ENCODE assay signal across 18 cellular contexts in genomic region chr2:61431345-61431744, GRCh38. TPM values are rescaled to one million over a fixed set of nuclear protein-coding genes. Genes with fewer than 3 reads are reported as not detected.
DNase-seq lines count a peak whose midpoint lies in the region; ATAC-seq, FAIRE-seq and TF ChIP-seq lines count a peak whose summit lies in the region.
"Had no signal": no experiment of that assay in that cellular context is flagged by ENCODE, and none has a peak within 500 bp of the region (broad histone marks: within the 10 kb centered on the region; RNA-seq: fewer than 3 reads in every experiment).

No MANE protein-coding gene starts in this region.

- H3K4me1 Mint-ChIP-seq in chondrocyte (ENCODE audit: low read depth) = peaks cover 44% of the 10 kb centered on the region

- DNase-seq in NCI-H82 (lab: John Stamatoyannopoulos, UW) (peak; percentile 30), NCI-H82 treated with DMSO at 0.1 percent for 48 hours (lab: John Stamatoyannopoulos, UW; ENCODE audit: unreplicated experiment) (no peak), OCI-LY7 (ENCODE audit: low spot score) (no peak), chondrocyte (ENCODE audit: low spot score) (no peak), small intestine (peak; percentile 46), dedifferentiated amniotic fluid mesenchymal stem cell (ENCODE audit: extremely low spot score) (no peak), GF-D8 (lab: John Stamatoyannopoulos, UW) (no peak)
- DNase-seq: AML-193, Calu3, DMS 273 treated with DMSO at 0.1 percent for 48 hours had no signal

- POLR2A ChIA-PET in OCI-LY7 (lab: Charles Lee) = interaction anchor here (1.1 to 3.7 kb wide), 2 partner anchors 10 to 28 kb away, joined by 6 to 37 read pairs; no protein-coding TSS in a partner anchor

- H3K27ac ChIP-seq in OCI-LY7 (ENCODE audit: low read depth, low read length, poor library complexity, severe bottlenecking) = peak overlapping the region; percentile 35
- no peak overlapping the region for H3K27ac ChIP-seq in small intestine (ENCODE audit: low read depth in 1 of 2, low read length in 1 of 2)
- H3K27ac ChIP-seq: 22Rv1, BLaER1, HL-60 had no signal

- H3K36me3 ChIP-seq in OCI-LY7 (ENCODE audit: insufficient read depth, low read length) = peaks cover 52% of the 10 kb centered on the region
- H3K36me3 ChIP-seq in small intestine (ENCODE audit: control insufficient read depth in 2 of 2, insufficient read depth in 2 of 2, low read length in 2 of 2) = no peaks in the 10 kb centered on the region
- H3K36me3 ChIP-seq: HAP-1 had no signal

- no peak overlapping the region for H2AFZ ChIP-seq in OCI-LY7 (ENCODE audit: low read length)

- H3K4me1 ChIP-seq in OCI-LY7 (ENCODE audit: insufficient read depth, low read length, poor library complexity, severe bottlenecking) (peaks cover 83% of the 10 kb centered on the region), small intestine (ENCODE audit: control insufficient read depth in 2 of 2, insufficient read depth in 1 of 2, low read depth in 1 of 2, low read length in 1 of 2) (peaks cover 13% of the 10 kb centered on the region in 2 donors)

- H3K4me3 Mint-ChIP-seq in chondrocyte (ENCODE audit: unreplicated experiment) = no peak overlapping the region

- 85 to 97% (median 97%) methylated on average over 5 of the region's 5 CpGs for WGBS in small intestine, 3 donors

- BruUV-seq in OCI-LY7 (replicated peaks; lab: Mats Ljungman, UMichigan) = no TSS peak

- H3K9me3 Mint-ChIP-seq in chondrocyte (ENCODE audit: low read depth) = no peaks in the 10 kb centered on the region

- no peak overlapping the region for H3K4me3 ChIP-seq in OCI-LY7 (ENCODE audit: low read depth, low read length, poor library complexity, severe bottlenecking)
- H3K4me3 ChIP-seq in small intestine (ENCODE audit: low read depth in 1 of 2, low read length in 2 of 2) = no peak overlapping the region
- H3K4me3 ChIP-seq: BLaER1, GM12878, HAP-1 had no signal

- no peaks in the 10 kb centered on the region for H3K9me2 ChIP-seq in OCI-LY7 (ENCODE audit: insufficient read depth, low read length)

- H4K20me1 ChIP-seq in OCI-LY7 (ENCODE audit: insufficient read depth, low read length) = peaks cover 18% of the 10 kb centered on the region; the same call in 1 of the 2 replicates

- FAIRE-seq in small intestine (lab: Jason Lieb, UNC) = no peak
- FAIRE-seq: GM12878, GM18507, H1 had no signal

- H3K27me3 Mint-ChIP-seq in chondrocyte (ENCODE audit: low read depth) = no peaks in the 10 kb centered on the region

- H3K36me3 Mint-ChIP-seq in chondrocyte (ENCODE audit: low read depth) = no peaks in the 10 kb centered on the region

- CTCF ChIA-PET in OCI-LY7 (lab: Charles Lee; ENCODE audit: unreplicated experiment) = no interaction called here

- peaks cover 100% of the 10 kb centered on the region for H3K79me2 ChIP-seq in OCI-LY7 (ENCODE audit: insufficient read depth, low read depth, low read length)

- ATAC-seq in GM21381 (IDR thresholded peaks at IDR 0.05; ENCODE audit: unreplicated experiment) = no peak
- ATAC-seq: GM12878 had no signal

- no peaks in the 10 kb centered on the region for H3K27me3 ChIP-seq in small intestine (ENCODE audit: control insufficient read depth in 2 of 2, insufficient read depth in 2 of 2, low read length in 2 of 2)
- H3K27me3 ChIP-seq: BLaER1 had no signal

- H3K9me3 ChIP-seq in OCI-LY7 (ENCODE audit: low read length) (no peaks in the 10 kb centered on the region; the same call in 1 of the 2 replicates), small intestine (ENCODE audit: control insufficient read depth, low read depth) (no peaks in the 10 kb centered on the region)
- H3K9me3 ChIP-seq: HAP-1 had no signal

- no peak overlapping the region for H3K4me2 ChIP-seq in OCI-LY7 (ENCODE audit: low read length)
- H3K4me2 ChIP-seq: BLaER1 had no signal

- peak overlapping the region; percentile 41 for H3K27ac Mint-ChIP-seq in chondrocyte (ENCODE audit: unreplicated experiment)

- intact Hi-C loops in OCI-LY7 (cut with micrococcal nuclease; ENCODE audit: unreplicated experiment) = no loop called here

- TF ChIP-seq CTCF in OCI-LY7 (conservative IDR thresholded peaks at IDR 0.05; ENCODE audit: low read length) = no peak
- TF ChIP-seq CTCF in chondrocyte (IDR thresholded peaks at IDR 0.05) = no peak

RNA-seq across cellular contexts. Expression of gene USP34, which starts 39.5 kb away (rescaled TPM):
- 147 and 192 TPM in 2 replicates for total RNA-seq in OCI-LY7 (2014; rRNA removed; shearing (Covaris generic))
- total RNA-seq in OCI-LY7 (2022) = 340 and 344 TPM in 2 replicates
- total RNA-seq in chondrocyte = 104 to 129 TPM (median 104 TPM) in 3 replicates
- polyA plus RNA-seq in small intestine = 10 to 100 TPM; 35.0 to 48.1 (median 40.5) TPM

Comparison
In these comparisons a context has a peak if more than half of its experiments do, and no peak if none do; other contexts are left out.
1. DNase-seq: peak in NCI-H82 (single experiment) and small intestine (single experiment); none in NCI-H82 treated with DMSO at 0.1 percent for 48 hours (single experiment), OCI-LY7 (single experiment), chondrocyte (single experiment), dedifferentiated amniotic fluid mesenchymal stem cell (single experiment) and GF-D8 (single experiment).